ENCODE assay signal across 24 cellular contexts in the genomic region with DNA sequence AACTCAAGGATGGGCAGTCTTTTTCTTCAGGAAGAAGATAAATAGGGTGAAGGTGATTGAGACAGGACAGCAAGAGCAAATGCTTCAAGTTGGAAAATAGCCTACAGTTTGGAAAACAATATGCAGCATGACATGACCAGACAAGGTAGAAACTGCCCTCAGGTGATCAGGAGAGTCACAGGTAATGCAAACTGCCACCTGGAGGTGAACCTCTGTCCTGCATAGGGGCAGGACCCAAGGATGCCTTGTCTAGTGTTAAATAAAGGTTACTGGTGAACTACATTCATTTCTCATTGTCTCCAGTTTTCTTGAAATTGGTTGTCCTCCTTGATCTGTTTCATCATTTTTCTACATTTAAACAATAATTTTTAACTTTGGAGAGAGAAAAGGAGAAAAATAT.
DNase-seq lines count a peak whose midpoint lies in the region; ATAC-seq and TF ChIP-seq lines count a peak whose summit lies in the region.
"Had no signal": no experiment of that assay in that cellular context is flagged by ENCODE, and none has a peak within 500 bp of the region (broad histone marks: within the 10 kb centered on the region; RNA-seq: fewer than 3 reads in every experiment).

No MANE protein-coding gene starts in this region.

- peak; percentile 26; the same call in 1 of the 2 replicates for TF ChIP-seq CTCF in OCI-LY7 (conservative IDR thresholded peaks at IDR 0.05; ENCODE audit: low read length)
- peak; percentile 25 for TF ChIP-seq CTCF in progenitor cell of endocrine pancreas (IDR thresholded peaks at IDR 0.05; ENCODE audit: unreplicated experiment)

- H3K4me3 Mint-ChIP-seq in progenitor cell of endocrine pancreas (ENCODE audit: low read depth): no peak overlapping the region
- H3K4me3 Mint-ChIP-seq: activated naive CD8-positive, alpha-beta T cell treated with anti-CD3 and anti-CD28 coated beads, Interleukin-2, amount 50 U/mL, for 24 hours; CD4-positive, alpha-beta T cell; central memory CD8-positive, alpha-beta T cell had no signal

- no peak overlapping the region for H3K4me2 ChIP-seq in OCI-LY7 (ENCODE audit: low read length)
- H3K4me2 ChIP-seq: A549 had no signal

- H3K36me3 Mint-ChIP-seq in progenitor cell of endocrine pancreas (ENCODE audit: insufficient read depth): no peaks in the 10 kb centered on the region

- peaks cover 3% of the 10 kb centered on the region for H3K4me1 Mint-ChIP-seq in progenitor cell of endocrine pancreas (ENCODE audit: low read depth)
- H3K4me1 Mint-ChIP-seq: activated naive CD8-positive, alpha-beta T cell treated with anti-CD3 and anti-CD28 coated beads, Interleukin-2, amount 50 U/mL, for 24 hours; central memory CD8-positive, alpha-beta T cell had no signal

- no peaks in the 10 kb centered on the region for H3K9me3 Mint-ChIP-seq in progenitor cell of endocrine pancreas (ENCODE audit: low read depth)
- H3K9me3 Mint-ChIP-seq: activated naive CD8-positive, alpha-beta T cell treated with anti-CD3 and anti-CD28 coated beads, Interleukin-2, amount 50 U/mL, for 24 hours; CD4-positive, alpha-beta T cell had no signal

- no peak overlapping the region for H2AFZ ChIP-seq in OCI-LY7 (ENCODE audit: low read length)

- CTCF ChIA-PET in OCI-LY7 (lab: Charles Lee; ENCODE audit: unreplicated experiment): no interaction called here

- POLR2A ChIA-PET in OCI-LY7 (lab: Charles Lee): no interaction called here

- H3K27me3 Mint-ChIP-seq in progenitor cell of endocrine pancreas: no peaks in the 10 kb centered on the region
- H3K27me3 Mint-ChIP-seq: CD4-positive, alpha-beta T cell; central memory CD8-positive, alpha-beta T cell had no signal

- intact Hi-C loops in OCI-LY7 (cut with micrococcal nuclease; ENCODE audit: unreplicated experiment): no loop called here

- peak; percentile 55 for ATAC-seq in esophagus mucosa
- ATAC-seq: A549; activated naive CD8-positive, alpha-beta T cell treated with anti-CD3 and anti-CD28 coated beads, Interleukin-2, amount 50 U/mL, for 24 hours; heart left ventricle; left cardiac atrium had no signal

- H3K4me1 ChIP-seq in OCI-LY7 (ENCODE audit: insufficient read depth, low read length, poor library complexity, severe bottlenecking): no peaks in the 10 kb centered on the region
- H3K4me1 ChIP-seq: A549, upper lobe of left lung had no signal

- no peaks in the 10 kb centered on the region for H4K20me1 ChIP-seq in OCI-LY7 (ENCODE audit: insufficient read depth, low read length)

- H3K4me3 ChIP-seq in OCI-LY7 (ENCODE audit: low read depth, low read length, poor library complexity, severe bottlenecking): no peak overlapping the region
- H3K4me3 ChIP-seq: A549, esophagus squamous epithelium, heart left ventricle, MG63, upper lobe of left lung had no signal

- no peaks in the 10 kb centered on the region for H3K9me2 ChIP-seq in OCI-LY7 (ENCODE audit: insufficient read depth, low read length)

- no peaks in the 10 kb centered on the region for H3K9me3 ChIP-seq in OCI-LY7 (ENCODE audit: low read length)
- H3K9me3 ChIP-seq: A549, esophagus squamous epithelium, heart left ventricle, MG63, upper lobe of left lung had no signal

- peak; percentile 41 for DNase-seq in NCI-H748 (lab: John Stamatoyannopoulos, UW; ENCODE audit: unreplicated experiment)
- DNase-seq in NCI-H748 treated with DMSO at 0.1 percent for 48 hours (lab: John Stamatoyannopoulos, UW): no peak
- no peak for DNase-seq in OCI-LY7 (ENCODE audit: low spot score)
- DNase-seq in progenitor cell of endocrine pancreas (ENCODE audit: low spot score, unreplicated experiment): no peak
- DNase-seq in putamen (ENCODE audit: low spot score): no peak
- no peak for DNase-seq in activated CD8-positive, alpha-beta memory T cell treated with anti-CD3 and anti-CD28 coated beads for 24 hours
- DNase-seq in Ammon's horn (ENCODE audit: low spot score): no peak
- DNase-seq: activated CD4-positive, alpha-beta T cell treated with anti-CD3 and anti-CD28 coated beads, Interleukin-2, amount 50 U/mL, for 1 hour; activated naive CD8-positive, alpha-beta T cell treated with anti-CD3 and anti-CD28 coated beads, Interleukin-2, amount 50 U/mL, for 24 hours; activated T-cell treated with anti-CD3 and anti-CD28 coated beads, Interleukin-2, amount 50 U/mL, for 48 hours; CD4-positive, alpha-beta T cell; esophagus squamous epithelium; foreskin melanocyte; heart left ventricle; KBM-7; left cardiac atrium; MG63; NCI-H226; stimulated activated naive CD4-positive, alpha-beta T cell; T1000; upper lobe of left lung had no signal

- H3K36me3 ChIP-seq in OCI-LY7 (ENCODE audit: insufficient read depth, low read length): no peaks in the 10 kb centered on the region
- H3K36me3 ChIP-seq: esophagus squamous epithelium, MG63, upper lobe of left lung had no signal

- no peaks in the 10 kb centered on the region for H3K79me2 ChIP-seq in OCI-LY7 (ENCODE audit: insufficient read depth, low read depth, low read length)

- no TSS peak for BruUV-seq in OCI-LY7 (replicated peaks; lab: Mats Ljungman, UMichigan)

- no peak overlapping the region for H3K27ac Mint-ChIP-seq in progenitor cell of endocrine pancreas
- H3K27ac Mint-ChIP-seq: activated naive CD8-positive, alpha-beta T cell treated with anti-CD3 and anti-CD28 coated beads, Interleukin-2, amount 50 U/mL, for 24 hours; CD4-positive, alpha-beta T cell had no signal

- H3K27ac ChIP-seq in OCI-LY7 (ENCODE audit: low read depth, low read length, poor library complexity, severe bottlenecking): no peak overlapping the region
- H3K27ac ChIP-seq: A549, esophagus squamous epithelium, heart left ventricle, upper lobe of left lung had no signal
